In the genomic region with DNA sequence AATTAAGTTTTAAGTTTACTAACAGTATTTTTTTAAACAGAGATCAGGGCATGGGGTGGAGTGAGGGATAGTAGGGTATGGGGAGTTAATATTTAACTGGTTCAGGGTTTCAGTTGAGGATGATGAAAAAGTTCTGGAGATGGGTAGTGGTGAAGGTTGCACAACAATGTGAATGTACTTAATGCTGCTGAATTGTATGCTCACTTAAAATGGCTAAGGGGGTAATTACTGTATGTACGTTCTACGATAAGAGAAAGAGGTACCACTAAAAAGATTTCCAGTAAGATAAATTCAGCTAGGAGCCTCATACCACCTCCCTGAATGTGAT, we compare ENCODE assay signal across 24 cellular contexts.
DNase-seq lines count a peak whose midpoint lies in the region; ATAC-seq and TF ChIP-seq lines count a peak whose summit lies in the region.
"Had no signal": no experiment of that assay in that cellular context is flagged by ENCODE, and none has a peak within 500 bp of the region (broad histone marks: within the 10 kb centered on the region; RNA-seq: fewer than 3 reads in every experiment).

No MANE protein-coding gene starts in this region.

- H3K27ac ChIP-seq in left lung = no peak overlapping the region
- H3K27ac ChIP-seq in Karpas-422 (ENCODE audit: low read length) = no peak overlapping the region
- H3K27ac ChIP-seq: heart left ventricle, tibial artery, WERI-Rb-1 had no signal

- H3K9me2 ChIP-seq in Karpas-422 (replicated peaks; ENCODE audit: insufficient read depth, low read length) = no peaks in the 10 kb centered on the region

- no peaks in the 10 kb centered on the region for H3K79me2 ChIP-seq in Karpas-422 (ENCODE audit: low read length)

- H3K4me3 ChIP-seq in left lung = no peak overlapping the region
- no peak overlapping the region for H3K4me3 ChIP-seq in Karpas-422 (ENCODE audit: low read length)
- H3K4me3 ChIP-seq: heart left ventricle, tibial artery had no signal

- H3K27ac Mint-ChIP-seq in Calu3 (ENCODE audit: unreplicated experiment) = peak overlapping the region; percentile 78
- no peak overlapping the region for H3K27ac Mint-ChIP-seq in activated T-helper 17 cell treated with anti-CD3 and anti-CD28 coated beads, Interleukin-2, amount 50 U/mL, for 72 hours
- H3K27ac Mint-ChIP-seq: activated naive CD4-positive, alpha-beta T cell treated with anti-CD3 and anti-CD28 coated beads for 36 hours had no signal

- intact Hi-C loops in Calu3 (cut with micrococcal nuclease; ENCODE audit: unreplicated experiment) (loop anchor here (5.0 to 10.0 kb wide), 4 partner anchors 97 to 206 kb away; no protein-coding TSS in a partner anchor), left lung (cut with DNase I) (no loop called here)

- no peaks in the 10 kb centered on the region for H3K9me3 Mint-ChIP-seq in Calu3 (ENCODE audit: low read depth, unreplicated experiment)
- H3K9me3 Mint-ChIP-seq in activated T-helper 17 cell treated with anti-CD3 and anti-CD28 coated beads, Interleukin-2, amount 50 U/mL, for 72 hours = no peaks in the 10 kb centered on the region
- H3K9me3 Mint-ChIP-seq: activated naive CD4-positive, alpha-beta T cell treated with anti-CD3 and anti-CD28 coated beads for 36 hours; immature natural killer cell had no signal

- no peak overlapping the region for H3K9ac ChIP-seq in Karpas-422 (ENCODE audit: low read length)

- H3K4me1 ChIP-seq in left lung = peaks cover 8 to 11% of the 10 kb centered on the region in 2 donors
- no peaks in the 10 kb centered on the region for H3K4me1 ChIP-seq in Karpas-422 (ENCODE audit: low read length)

- peaks cover 69% of the 10 kb centered on the region for H3K4me1 Mint-ChIP-seq in Calu3 (ENCODE audit: low read depth, unreplicated experiment)
- H3K4me1 Mint-ChIP-seq in activated T-helper 17 cell treated with anti-CD3 and anti-CD28 coated beads, Interleukin-2, amount 50 U/mL, for 72 hours = peaks cover 52% of the 10 kb centered on the region

- no peaks in the 10 kb centered on the region for H3K36me3 ChIP-seq in left lung
- no peaks in the 10 kb centered on the region for H3K36me3 ChIP-seq in Karpas-422 (ENCODE audit: insufficient read depth, low read length)
- H3K36me3 ChIP-seq: heart left ventricle, tibial artery, WERI-Rb-1 had no signal

- H3K27me3 Mint-ChIP-seq in Calu3 (ENCODE audit: unreplicated experiment) = no peaks in the 10 kb centered on the region
- no peaks in the 10 kb centered on the region for H3K27me3 Mint-ChIP-seq in activated T-helper 17 cell treated with anti-CD3 and anti-CD28 coated beads, Interleukin-2, amount 50 U/mL, for 72 hours
- H3K27me3 Mint-ChIP-seq: CD4-positive, alpha-beta memory T cell had no signal

- peaks cover 8% of the 10 kb centered on the region for H3K36me3 Mint-ChIP-seq in Calu3 (ENCODE audit: insufficient read depth, unreplicated experiment)
- no peaks in the 10 kb centered on the region for H3K36me3 Mint-ChIP-seq in activated T-helper 17 cell treated with anti-CD3 and anti-CD28 coated beads, Interleukin-2, amount 50 U/mL, for 72 hours (ENCODE audit: low read depth)
- H3K36me3 Mint-ChIP-seq: immature natural killer cell had no signal

- no peak overlapping the region for H3K4me2 ChIP-seq in Karpas-422 (ENCODE audit: low read depth, low read length, poor library complexity, severe bottlenecking)

- H3K9me3 ChIP-seq in left lung (no peaks in the 10 kb centered on the region), Karpas-422 (ENCODE audit: low read length) (no peaks in the 10 kb centered on the region)
- H3K9me3 ChIP-seq: heart left ventricle, tibial artery had no signal

- no TSS peak for BruUV-seq in Calu3 (replicated peaks; lab: Mats Ljungman, UMichigan)

- CTCF ChIA-PET in Calu3 (lab: Charles Lee) = no interaction called here

- H2AFZ ChIP-seq in Karpas-422 (ENCODE audit: low read length) = no peak overlapping the region

- no peak for TF ChIP-seq CTCF in Calu3 (IDR thresholded peaks at IDR 0.05; ENCODE audit: unreplicated experiment)
- no peak for TF ChIP-seq CTCF in left lung (IDR thresholded peaks at IDR 0.05)

- no peak for DNase-seq in Calu3
- DNase-seq in SW480 (ENCODE audit: low spot score) = peak; percentile 77
- no peak for DNase-seq in left lung
- no peak for DNase-seq in NCI-H1694 treated with DMSO at 0.1 percent for 48 hours (lab: John Stamatoyannopoulos, UW)
- DNase-seq in Karpas-422 = no peak
- DNase-seq: activated CD4-positive, alpha-beta T cell treated with anti-CD3 and anti-CD28 coated beads, Interleukin-2, amount 50 U/mL, for 48 hours; activated naive CD4-positive, alpha-beta T cell treated with anti-CD3 and anti-CD28 coated beads for 36 hours; activated T-cell treated with anti-CD3 and anti-CD28 coated beads for 4 hours; anterior cingulate cortex; CD4-positive, alpha-beta memory T cell; effector CD8-positive, alpha-beta T cell; heart left ventricle; immature natural killer cell; NCI-H1092; NCI-H2029 treated with DMSO at 0.1 percent for 48 hours; NCI-H510A; SIG-M5; stimulated activated CD4-positive, alpha-beta T cell treated with anti-CD3 and anti-CD28 coated beads, Interleukin-1b, Interleukin-23, amount 100 ng/mL, for 48 hours; stimulated activated naive CD8-positive, alpha-beta T cell treated with anti-CD3 and anti-CD28 coated beads, Interleukin-15, Interleukin-2, amounts not matched to agents 100 U/mL and 50 U/mL, for 24 hours; tibial artery; WERI-Rb-1 had no signal

- no peak overlapping the region for H3K4me3 Mint-ChIP-seq in Calu3 (ENCODE audit: low read depth, unreplicated experiment)
- H3K4me3 Mint-ChIP-seq in activated T-helper 17 cell treated with anti-CD3 and anti-CD28 coated beads, Interleukin-2, amount 50 U/mL, for 72 hours = no peak overlapping the region
- H3K4me3 Mint-ChIP-seq: activated naive CD4-positive, alpha-beta T cell treated with anti-CD3 and anti-CD28 coated beads for 36 hours; immature natural killer cell had no signal

- no peaks in the 10 kb centered on the region for H4K20me1 ChIP-seq in Karpas-422 (ENCODE audit: insufficient read depth, low read depth, low read length)

- ATAC-seq in HG03139 (IDR thresholded peaks at IDR 0.05; ENCODE audit: unreplicated experiment) (peak; percentile 53), left lung (peak; percentile 20), GM21786 (IDR thresholded peaks at IDR 0.05; ENCODE audit: unreplicated experiment) (no peak)
- ATAC-seq in activated T-helper 17 cell treated with anti-CD3 and anti-CD28 coated beads, Interleukin-2, amount 50 U/mL, for 72 hours (replicated peaks) = no peak
- ATAC-seq: heart left ventricle; stimulated activated naive CD8-positive, alpha-beta T cell treated with anti-CD3 and anti-CD28 coated beads, Interleukin-15, Interleukin-2, amounts not matched to agents 100 U/mL and 50 U/mL, for 24 hours had no signal

- H3K27me3 ChIP-seq in left lung = no peaks in the 10 kb centered on the region
- H3K27me3 ChIP-seq in Karpas-422 (ENCODE audit: low read length) = no peaks in the 10 kb centered on the region
- H3K27me3 ChIP-seq: heart left ventricle, tibial artery had no signal

Comparison
In these comparisons a context has a peak if more than half of its experiments do, and no peak if none do; other contexts are left out.
1. ATAC-seq: peak in HG03139 (single experiment) and left lung (single experiment); none in activated T-helper 17 cell treated with anti-CD3 and anti-CD28 coated beads, Interleukin-2, amount 50 U/mL, for 72 hours (single experiment) and GM21786 (single experiment).